In the genomic region with DNA sequence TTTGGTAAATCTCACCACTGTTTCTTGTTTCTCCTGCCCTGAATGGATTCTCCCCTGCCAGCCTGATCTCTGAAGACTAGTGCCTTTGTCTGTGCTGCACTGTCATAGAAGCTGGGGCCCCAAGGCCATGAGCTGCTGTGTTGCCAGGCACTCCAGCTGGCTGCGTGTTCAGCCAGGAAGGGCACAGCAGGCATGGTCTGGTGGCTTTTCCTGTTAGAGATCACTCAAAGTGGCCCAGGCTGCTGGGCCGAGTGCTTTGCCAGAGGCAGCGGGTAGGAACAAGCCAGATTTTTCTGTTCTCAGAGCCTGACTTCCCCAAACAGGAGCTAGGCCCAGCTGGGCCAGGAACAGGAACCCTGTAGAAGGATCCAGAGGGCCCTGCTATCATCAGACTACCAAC, we compare ENCODE assay signal across 19 cellular contexts. TPM values are rescaled to one million over a fixed set of nuclear protein-coding genes. Genes with fewer than 3 reads are reported as not detected.
DNase-seq lines count a peak whose midpoint lies in the region; ATAC-seq lines count a peak whose summit lies in the region.
"Had no signal": no experiment of that assay in that cellular context is flagged by ENCODE, and none has a peak within 500 bp of the region (broad histone marks: within the 10 kb centered on the region; RNA-seq: fewer than 3 reads in every experiment).

No MANE protein-coding gene starts in this region.

- H3K9me3 Mint-ChIP-seq in activated T-cell treated with anti-CD3 and anti-CD28 coated beads, Interleukin-2, amount 50 U/mL, for 72 hours = no peaks in the 10 kb centered on the region
- H3K9me3 Mint-ChIP-seq: activated naive CD4-positive, alpha-beta T cell treated with anti-CD3 and anti-CD28 coated beads, Interleukin-2, amount 50 U/mL, for 24 hours; central memory CD8-positive, alpha-beta T cell had no signal

- no peak for DNase-seq in activated T-cell treated with anti-CD3 and anti-CD28 coated beads, Interleukin-2, amount 50 U/mL, for 72 hours
- no peak for DNase-seq in activated T-cell treated with anti-CD3 and anti-CD28 coated beads, Interleukin-2, amount 50 U/mL, for 48 hours
- peak in 53 of 56 donors; percentile 37 to 95 (median 78) for DNase-seq in amygdala (lab: John Stamatoyannopoulos, UW)
- DNase-seq in hypothalamus (lab: John Stamatoyannopoulos, UW) = peak in 46 of 51 donors; percentile 11 to 94 (median 75)
- DNase-seq in substantia nigra (lab: John Stamatoyannopoulos, UW) = peak; percentile 32 to 96 (median 84)
- DNase-seq in NCI-H526 (lab: John Stamatoyannopoulos, UW) = no peak
- DNase-seq in NCI-H82 (lab: John Stamatoyannopoulos, UW) = no peak
- DNase-seq in NK-92 (lab: John Stamatoyannopoulos, UW; ENCODE audit: unreplicated experiment) = no peak
- DNase-seq: activated CD8-positive, alpha-beta T cell treated with anti-CD3 and anti-CD28 coated beads, Interleukin-2, amount 10 ng/mL, durations not matched to agents 7 days and 5 days; GF-D8; NCI-H1417 treated with DMSO at 0.1 percent for 48 hours; NCI-H510A; PC-3; SW 1271; WERI-Rb-1 had no signal

- H3K27me3 Mint-ChIP-seq in activated T-cell treated with anti-CD3 and anti-CD28 coated beads, Interleukin-2, amount 50 U/mL, for 72 hours (ENCODE audit: low read depth) = no peaks in the 10 kb centered on the region
- H3K27me3 Mint-ChIP-seq: activated naive CD4-positive, alpha-beta T cell treated with anti-CD3 and anti-CD28 coated beads, Interleukin-2, amount 50 U/mL, for 24 hours; central memory CD8-positive, alpha-beta T cell had no signal

- no peak for ATAC-seq in activated T-cell treated with anti-CD3 and anti-CD28 coated beads, Interleukin-2, amount 50 U/mL, for 72 hours (replicated peaks in 1 of 2)
- ATAC-seq: A549; activated CD8-positive, alpha-beta T cell treated with anti-CD3 and anti-CD28 coated beads, Interleukin-2, amount 10 ng/mL, durations not matched to agents 7 days and 5 days; PC-3 had no signal

- no peak overlapping the region for H3K4me3 Mint-ChIP-seq in activated T-cell treated with anti-CD3 and anti-CD28 coated beads, Interleukin-2, amount 50 U/mL, for 72 hours
- H3K4me3 Mint-ChIP-seq: activated CD8-positive, alpha-beta T cell treated with anti-CD3 and anti-CD28 coated beads, Interleukin-2, amount 10 ng/mL, durations not matched to agents 7 days and 5 days; activated naive CD4-positive, alpha-beta T cell treated with anti-CD3 and anti-CD28 coated beads, Interleukin-2, amount 50 U/mL, for 24 hours; central memory CD8-positive, alpha-beta T cell had no signal

- H3K4me1 Mint-ChIP-seq in activated T-cell treated with anti-CD3 and anti-CD28 coated beads, Interleukin-2, amount 50 U/mL, for 72 hours (ENCODE audit: low read depth) = peaks cover 10% of the 10 kb centered on the region

- H3K36me3 Mint-ChIP-seq in activated T-cell treated with anti-CD3 and anti-CD28 coated beads, Interleukin-2, amount 50 U/mL, for 72 hours (ENCODE audit: insufficient read depth in 2 of 2) = peaks cover 3 to 6% of the 10 kb centered on the region in 2 donors

- peak overlapping the region; percentile 93 for H3K27ac ChIP-seq in substantia nigra (ENCODE audit: low read depth, low read length, poor library complexity, severe bottlenecking)
- H3K27ac ChIP-seq: A549, ovary, WERI-Rb-1 had no signal

- peak overlapping the region; percentile 42 for H3K27ac Mint-ChIP-seq in activated T-cell treated with anti-CD3 and anti-CD28 coated beads, Interleukin-2, amount 50 U/mL, for 72 hours
- H3K27ac Mint-ChIP-seq: activated CD8-positive, alpha-beta T cell treated with anti-CD3 and anti-CD28 coated beads, Interleukin-2, amount 10 ng/mL, durations not matched to agents 7 days and 5 days; activated naive CD4-positive, alpha-beta T cell treated with anti-CD3 and anti-CD28 coated beads, Interleukin-2, amount 50 U/mL, for 24 hours had no signal

RNA-seq across cellular contexts. Expression of gene ADPRS, which starts 5.2 kb away (rescaled TPM):
- total RNA-seq in activated T-cell treated with anti-CD3 and anti-CD28 coated beads, Interleukin-2, amount 50 U/mL, for 72 hours = 10 to 100 TPM; 23.2 to 28.9 TPM

RNA-seq across cellular contexts. Expression of gene TEKT2, which starts 10.0 kb away (rescaled TPM):
- total RNA-seq in activated T-cell treated with anti-CD3 and anti-CD28 coated beads, Interleukin-2, amount 50 U/mL, for 72 hours = under 1 TPM; 0.17 to 0.37 TPM
- total RNA-seq: activated CD8-positive, alpha-beta T cell treated with anti-CD3 and anti-CD28 coated beads, Interleukin-2, amount 10 ng/mL, durations not matched to agents 7 days and 5 days; PC-3 had no signal

RNA-seq across cellular contexts. Expression of gene COL8A2, which starts 31.1 kb away (rescaled TPM):
- under 1 TPM; 0.07 to 0.09 TPM for total RNA-seq in activated T-cell treated with anti-CD3 and anti-CD28 coated beads, Interleukin-2, amount 50 U/mL, for 72 hours

RNA-seq across cellular contexts. Expression of gene TRAPPC3, which starts 55.4 kb away (rescaled TPM):
- total RNA-seq in activated T-cell treated with anti-CD3 and anti-CD28 coated beads, Interleukin-2, amount 50 U/mL, for 72 hours = 10 to 100 TPM; 46.2 to 56.2 TPM

Comparison
In these comparisons a context has a peak if more than half of its experiments do, and no peak if none do; other contexts are left out.
1. DNase-seq: peak in amygdala (53 of 56), hypothalamus (46 of 51) and substantia nigra (49 of 49); none in activated T-cell treated with anti-CD3 and anti-CD28 coated beads, Interleukin-2, amount 50 U/mL, for 72 hours (0 of 2), activated T-cell treated with anti-CD3 and anti-CD28 coated beads, Interleukin-2, amount 50 U/mL, for 48 hours (0 of 2), NCI-H526 (0 of 2), NCI-H82 (single experiment) and NK-92 (single experiment).